Comparison of ENCODE assay signal across 1 cellular context in the genomic region with DNA sequence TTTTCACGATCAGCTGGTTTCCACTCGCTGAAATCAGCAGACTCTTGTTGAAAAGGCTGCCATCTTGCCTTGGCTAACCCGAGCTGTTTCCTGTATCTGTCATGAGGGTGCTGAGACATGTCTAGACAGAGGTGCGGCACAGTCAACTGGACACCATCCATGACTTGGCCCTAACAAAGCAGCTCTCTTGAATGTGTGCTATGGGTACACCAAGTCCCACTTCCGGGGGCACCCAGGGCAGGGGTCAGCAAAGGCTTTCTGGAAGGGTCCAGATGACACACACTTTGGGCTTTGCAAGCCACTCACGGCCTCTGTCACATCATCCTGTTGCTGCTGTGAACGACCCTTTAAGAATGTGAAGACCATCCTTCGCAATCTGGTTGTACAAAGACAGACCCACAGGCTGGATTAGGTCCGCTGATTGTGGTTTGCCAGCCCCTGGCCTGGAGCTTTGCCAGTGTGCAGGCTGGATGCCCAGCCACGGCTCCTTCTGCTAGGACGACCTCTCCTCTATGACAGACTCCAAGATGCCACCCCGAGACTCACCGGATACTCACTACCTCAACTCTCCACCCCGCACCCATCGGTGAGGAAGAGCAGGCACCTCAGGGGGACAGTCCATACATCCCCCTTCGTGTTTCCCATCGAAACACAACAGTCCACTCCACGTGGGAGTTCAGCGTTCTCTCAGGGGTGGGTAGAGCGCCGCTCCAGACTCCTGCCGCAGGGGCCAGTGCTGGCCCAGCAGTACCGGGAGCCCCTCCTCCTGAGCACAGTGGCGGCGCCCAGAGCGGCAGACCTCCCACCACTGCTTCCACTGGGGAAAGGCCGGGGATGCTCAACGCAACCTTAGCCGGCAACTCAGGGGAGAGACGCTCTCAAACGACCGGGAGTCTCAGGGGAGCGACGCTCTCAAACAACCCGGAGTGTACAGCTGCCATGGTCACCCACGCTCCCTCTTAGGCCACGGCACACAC.
TF ChIP-seq lines count a peak whose summit lies in the region.

No MANE protein-coding gene starts in this region.

TF ChIP-seq in GM23338, 12 proteins besides CTCF, POLR2A, EP300 and RAD21 (continued from another document):
- TF ChIP-seq, protein P1, sequence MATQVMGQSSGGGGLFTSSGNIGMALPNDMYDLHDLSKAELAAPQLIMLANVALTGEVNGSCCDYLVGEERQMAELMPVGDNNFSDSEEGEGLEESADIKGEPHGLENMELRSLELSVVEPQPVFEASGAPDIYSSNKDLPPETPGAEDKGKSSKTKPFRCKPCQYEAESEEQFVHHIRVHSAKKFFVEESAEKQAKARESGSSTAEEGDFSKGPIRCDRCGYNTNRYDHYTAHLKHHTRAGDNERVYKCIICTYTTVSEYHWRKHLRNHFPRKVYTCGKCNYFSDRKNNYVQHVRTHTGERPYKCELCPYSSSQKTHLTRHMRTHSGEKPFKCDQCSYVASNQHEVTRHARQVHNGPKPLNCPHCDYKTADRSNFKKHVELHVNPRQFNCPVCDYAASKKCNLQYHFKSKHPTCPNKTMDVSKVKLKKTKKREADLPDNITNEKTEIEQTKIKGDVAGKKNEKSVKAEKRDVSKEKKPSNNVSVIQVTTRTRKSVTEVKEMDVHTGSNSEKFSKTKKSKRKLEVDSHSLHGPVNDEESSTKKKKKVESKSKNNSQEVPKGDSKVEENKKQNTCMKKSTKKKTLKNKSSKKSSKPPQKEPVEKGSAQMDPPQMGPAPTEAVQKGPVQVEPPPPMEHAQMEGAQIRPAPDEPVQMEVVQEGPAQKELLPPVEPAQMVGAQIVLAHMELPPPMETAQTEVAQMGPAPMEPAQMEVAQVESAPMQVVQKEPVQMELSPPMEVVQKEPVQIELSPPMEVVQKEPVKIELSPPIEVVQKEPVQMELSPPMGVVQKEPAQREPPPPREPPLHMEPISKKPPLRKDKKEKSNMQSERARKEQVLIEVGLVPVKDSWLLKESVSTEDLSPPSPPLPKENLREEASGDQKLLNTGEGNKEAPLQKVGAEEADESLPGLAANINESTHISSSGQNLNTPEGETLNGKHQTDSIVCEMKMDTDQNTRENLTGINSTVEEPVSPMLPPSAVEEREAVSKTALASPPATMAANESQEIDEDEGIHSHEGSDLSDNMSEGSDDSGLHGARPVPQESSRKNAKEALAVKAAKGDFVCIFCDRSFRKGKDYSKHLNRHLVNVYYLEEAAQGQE (IDR thresholded peaks at IDR 0.05; ENCODE audit: unreplicated experiment) = no peak
- no peak for TF ChIP-seq JUNB (IDR thresholded peaks at IDR 0.05; ENCODE audit: unreplicated experiment)
- no peak for TF ChIP-seq CREB1 (CRISPR knock-in tag; IDR thresholded peaks at IDR 0.05; ENCODE audit: low read depth)
- TF ChIP-seq, protein P2, sequence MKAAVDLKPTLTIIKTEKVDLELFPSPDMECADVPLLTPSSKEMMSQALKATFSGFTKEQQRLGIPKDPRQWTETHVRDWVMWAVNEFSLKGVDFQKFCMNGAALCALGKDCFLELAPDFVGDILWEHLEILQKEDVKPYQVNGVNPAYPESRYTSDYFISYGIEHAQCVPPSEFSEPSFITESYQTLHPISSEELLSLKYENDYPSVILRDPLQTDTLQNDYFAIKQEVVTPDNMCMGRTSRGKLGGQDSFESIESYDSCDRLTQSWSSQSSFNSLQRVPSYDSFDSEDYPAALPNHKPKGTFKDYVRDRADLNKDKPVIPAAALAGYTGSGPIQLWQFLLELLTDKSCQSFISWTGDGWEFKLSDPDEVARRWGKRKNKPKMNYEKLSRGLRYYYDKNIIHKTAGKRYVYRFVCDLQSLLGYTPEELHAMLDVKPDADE (IDR thresholded peaks at IDR 0.05) = no peak
TF ChIP-seq in GM23338: peak in this region for 0.
